ENCODE assay signal across 11 cellular contexts in the genomic region with DNA sequence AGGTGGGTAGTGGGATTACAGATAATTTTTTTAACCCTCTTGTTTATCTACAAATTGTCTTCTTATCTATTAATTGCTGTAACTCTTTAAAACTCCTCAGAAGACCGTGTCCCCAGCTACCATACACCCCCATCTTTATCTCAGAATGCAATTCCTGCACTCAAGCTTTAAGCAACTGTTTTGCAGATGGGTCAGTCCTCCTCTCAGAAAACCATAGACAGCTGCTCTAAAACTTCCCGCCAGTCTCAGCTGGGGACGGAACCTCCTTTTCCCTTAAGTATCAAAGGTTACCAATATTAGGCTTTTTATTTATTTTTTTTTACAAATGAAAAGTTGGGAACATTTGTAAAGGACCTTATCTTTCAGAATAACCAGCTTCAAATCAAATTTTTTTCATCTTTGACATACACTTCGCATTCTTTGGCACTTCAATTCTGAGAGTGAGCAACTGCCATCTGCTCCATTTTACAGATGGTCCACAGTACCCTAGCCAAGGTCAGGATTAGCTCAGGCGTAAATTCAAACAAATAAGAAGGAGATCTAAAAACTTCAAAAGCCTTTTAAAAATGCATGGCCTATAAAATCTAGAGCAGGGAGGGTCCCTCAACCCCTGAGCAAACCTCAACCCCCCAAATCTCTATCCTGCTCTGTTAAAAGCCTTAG. TPM values are rescaled to one million over a fixed set of nuclear protein-coding genes. Genes with fewer than 3 reads are reported as not detected.
A peak's percentile ranks its signal among the peaks of the same experiment; 100 is the strongest.
DNase-seq lines count a peak whose midpoint lies in the region; ATAC-seq, FAIRE-seq and TF ChIP-seq lines count a peak whose summit lies in the region.
"Had no signal": no experiment of that assay in that cellular context is flagged by ENCODE, and none has a peak within 500 bp of the region (broad histone marks: within the 10 kb centered on the region; RNA-seq: fewer than 3 reads in every experiment).

No MANE protein-coding gene starts in this region.

- TF ChIP-seq EP300 in GM12878 (IDR thresholded peaks at IDR 0.05; ENCODE audit: borderline replicate concordance in 1 of 2, control insufficient read depth in 1 of 2, low read depth in 2 of 2, low read length in 2 of 2) = no peak

- H3K9me3 Mint-ChIP-seq in activated T-cell treated with anti-CD3 and anti-CD28 coated beads, Interleukin-2, amount 50 U/mL, for 4 hours = no peaks in the 10 kb centered on the region

- SMC1A ChIA-PET in GM12878 (lab: Charles Lee; ENCODE audit: uncharacterized antibody, unreplicated experiment) = interaction anchor here (1.2 to 4.6 kb wide), 11 partner anchors 9 to 171 kb away, joined by 3 to 37 read pairs (median 4); a partner anchor contains a TSS

- H3K27ac ChIP-seq in GM12878 (ENCODE audit: control insufficient read depth, insufficient read depth) (0 out of 2 replicates have a peak overlapping the region, but pooled peaks have one; percentile 64), thyroid gland (no peak overlapping the region)

- H3K27me3 Mint-ChIP-seq in activated T-cell treated with anti-CD3 and anti-CD28 coated beads, Interleukin-2, amount 50 U/mL, for 4 hours (ENCODE audit: low read depth) = peaks cover 65% of the 10 kb centered on the region

- 96% methylated on average over 5 of the region's 5 CpGs for WGBS in GM12878 (ENCODE audit: insufficient coverage, insufficient replicate concordance, low lambda C conversion rate, missing lambda C conversion rate)
- WGBS in thyroid gland, 2 donors = 68 to 70% methylated on average over 5 of the region's 5 CpGs

- BruUV-seq in GM12878 (replicated peaks; lab: Mats Ljungman, UMichigan) = TSS peak; percentile 67

- CTCF ChIA-PET in GM12878 (lab: Yijun Ruan, JAX) = interaction anchor here (0.6 to 3.4 kb wide), 12 partner anchors 10 to 1020 kb away, joined by 3 to 26 read pairs (median 3); a partner anchor contains a TSS

- H3K36me3 ChIP-seq in GM12878 (ENCODE audit: control insufficient read depth in 2 of 2, insufficient read depth in 2 of 2, low read length in 1 of 2) (no peaks in the 10 kb centered on the region), thyroid gland (no peaks in the 10 kb centered on the region)
- H3K36me3 ChIP-seq: BE2C had no signal

- peak overlapping the region; percentile 73 for H3K9ac ChIP-seq in GM12878 (ENCODE audit: control insufficient read depth, insufficient read depth, low read length)

- RAD21 ChIA-PET in GM12878 (lab: Charles Lee; ENCODE audit: unreplicated experiment) = interaction anchor here (0.8 to 2.7 kb wide), 6 partner anchors 15 to 212 kb away, joined by 3 to 12 read pairs (median 5); a partner anchor contains a TSS

- POLR2A ChIA-PET in GM12878 (lab: Charles Lee) = interaction anchor here (0.6 to 3.3 kb wide), 7 partner anchors 8 to 176 kb away, joined by 3 to 18 read pairs (median 5); a partner anchor contains a TSS

- H3K4me3 ChIP-seq in GM12878 (peak overlapping the region; percentile 78), thyroid gland (replicated peaks in 1 of 3) (peak overlapping the region in 2 of 3 donors; percentile 63 to 85)

- in situ Hi-C loops in GM12878 (cut with MboI) = no loop called here

- peaks cover 7% of the 10 kb centered on the region for H3K79me2 ChIP-seq in GM12878 (ENCODE audit: control insufficient read depth, insufficient read depth, low read length)

- no peaks in the 10 kb centered on the region for H3K27me3 ChIP-seq in GM12878 (replicated peaks in 1 of 2; ENCODE audit: control insufficient read depth in 2 of 2, insufficient read depth in 2 of 2, low read length in 1 of 2)
- no peaks in the 10 kb centered on the region for H3K27me3 ChIP-seq in thyroid gland

- no peaks in the 10 kb centered on the region for H3K4me1 ChIP-seq in GM12878 (ENCODE audit: control insufficient read depth, insufficient read depth, low read length)
- peaks cover 0 to 8% of the 10 kb centered on the region in 2 donors for H3K4me1 ChIP-seq in thyroid gland
- H3K4me1 ChIP-seq: BE2C had no signal

- no peak for TF ChIP-seq RAD21 in GM12878 (IDR thresholded peaks at IDR 0.05; ENCODE audit: insufficient read depth, low read depth, low read length)

- no peak for DNase-seq in activated T-cell treated with anti-CD3 and anti-CD28 coated beads, Interleukin-2, amount 50 U/mL, for 4 hours
- DNase-seq in activated T-cell treated with anti-CD3 and anti-CD28 coated beads, Interleukin-2, amount 50 U/mL, for 48 hours = no peak
- no peak for DNase-seq in GM12878 (ENCODE audit: low read depth, low spot score)
- peak; percentile 36 for DNase-seq in midbrain (lab: John Stamatoyannopoulos, UW)
- no peak for DNase-seq in thyroid gland
- DNase-seq in D341Med (ENCODE audit: low spot score) = no peak
- no peak for DNase-seq in AML-193 (lab: John Stamatoyannopoulos, UW)
- no peak for DNase-seq in NCI-H2107 (lab: John Stamatoyannopoulos, UW)
- DNase-seq: activated CD8-positive, alpha-beta memory T cell treated with anti-CD3 and anti-CD28 coated beads, Interleukin-2, amount 50 U/mL, for 4 hours; NCI-H1417 treated with DMSO at 0.1 percent for 48 hours had no signal

- H3K4me1 Mint-ChIP-seq in activated T-cell treated with anti-CD3 and anti-CD28 coated beads, Interleukin-2, amount 50 U/mL, for 4 hours (ENCODE audit: low read depth) = peaks cover 21% of the 10 kb centered on the region

- H2AFZ ChIP-seq in GM12878 (ENCODE audit: control insufficient read depth, low read depth, low read length) = no peak overlapping the region

- intact Hi-C loops in GM12878 (cut with micrococcal nuclease; ENCODE audit: unreplicated experiment) (loop anchor here (5.0 kb wide), 1 partner anchor 170 kb away; no protein-coding TSS in a partner anchor), thyroid gland (cut with DNase I) (no loop called here)

- no peak for TF ChIP-seq CTCF in GM12878 (IDR thresholded peaks at IDR 0.05 in 2 of 3, conservative IDR thresholded peaks at IDR 0.05 in 1 of 3; ENCODE audit: control insufficient read depth in 2 of 3, extremely low read depth in 1 of 3, insufficient read depth in 1 of 3, low read depth in 3 of 3, low read length in 3 of 3)
- no peak for TF ChIP-seq CTCF in thyroid gland (IDR thresholded peaks at IDR 0.05)

- H3K36me3 Mint-ChIP-seq in activated T-cell treated with anti-CD3 and anti-CD28 coated beads, Interleukin-2, amount 50 U/mL, for 4 hours (ENCODE audit: insufficient read depth) = no peaks in the 10 kb centered on the region

- H3K9me3 ChIP-seq in GM12878 (replicated peaks; ENCODE audit: control insufficient read depth, insufficient read depth, low read length) (no peaks in the 10 kb centered on the region), thyroid gland (no peaks in the 10 kb centered on the region)

- no peak for TF ChIP-seq POLR2A in GM12878 (IDR thresholded peaks at IDR 0.05; ENCODE audit: low read depth, low read length)
- no peak for TF ChIP-seq POLR2A in thyroid gland (IDR thresholded peaks at IDR 0.05)

- H4K20me1 ChIP-seq in GM12878 (ENCODE audit: control insufficient read depth, insufficient read depth) = no peaks in the 10 kb centered on the region

- H3K4me3 Mint-ChIP-seq in activated T-cell treated with anti-CD3 and anti-CD28 coated beads, Interleukin-2, amount 50 U/mL, for 4 hours = peak overlapping the region; percentile 72

- ATAC-seq in activated T-cell treated with anti-CD3 and anti-CD28 coated beads, Interleukin-2, amount 50 U/mL, for 4 hours = no peak
- ATAC-seq in GM12878 = no peak

- peak overlapping the region; percentile 96 for H3K4me2 ChIP-seq in GM12878 (ENCODE audit: control insufficient read depth, insufficient read depth)

- FAIRE-seq in GM12878 (lab: Jason Lieb, UNC) = no peak

TF ChIP-seq in GM12878, 131 proteins besides CTCF, POLR2A, EP300 and RAD21 (continues in another document):
- no peak for TF ChIP-seq ETV6 (conservative IDR thresholded peaks at IDR 0.05 in 1 of 2, IDR thresholded peaks at IDR 0.05 in 1 of 2; ENCODE audit: borderline replicate concordance in 1 of 2, low read depth in 1 of 2)
- no peak for TF ChIP-seq RFX5 (IDR thresholded peaks at IDR 0.05; ENCODE audit: low read depth, low read length)
- TF ChIP-seq JUNB (IDR thresholded peaks at IDR 0.05) = no peak
- no peak for TF ChIP-seq GATAD2B (conservative IDR thresholded peaks at IDR 0.05; ENCODE audit: low read depth)
- TF ChIP-seq, protein P1, sequence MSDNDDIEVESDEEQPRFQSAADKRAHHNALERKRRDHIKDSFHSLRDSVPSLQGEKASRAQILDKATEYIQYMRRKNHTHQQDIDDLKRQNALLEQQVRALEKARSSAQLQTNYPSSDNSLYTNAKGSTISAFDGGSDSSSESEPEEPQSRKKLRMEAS (IDR thresholded peaks at IDR 0.05; ENCODE audit: low read depth, low read length) = no peak
- no peak for TF ChIP-seq NFIC (IDR thresholded peaks at IDR 0.05; ENCODE audit: low read depth, low read length)
- no peak for TF ChIP-seq BCL11A (IDR thresholded peaks at IDR 0.05; ENCODE audit: low read depth, low read length)
- no peak for TF ChIP-seq CHD2 (IDR thresholded peaks at IDR 0.05; ENCODE audit: borderline replicate concordance, low read depth, low read length)
- TF ChIP-seq POLR2AphosphoS2 (IDR thresholded peaks at IDR 0.05; ENCODE audit: low read depth, low read length) = no peak
- TF ChIP-seq ZNF207 (IDR thresholded peaks at IDR 0.05; ENCODE audit: borderline replicate concordance) = no peak

RNA-seq across cellular contexts. Expression of a gene that starts 1.2 kb away (rescaled TPM):
- total RNA-seq in activated T-cell treated with anti-CD3 and anti-CD28 coated beads, Interleukin-2, amount 50 U/mL, for 4 hours = 1 to 10 TPM; 1.2 to 2.7 (median 1.7) TPM
- total RNA-seq in GM12878 (2013; cell fraction: nucleolus; rRNA removed) = 72.5 and 76.6 TPM in 2 replicates
- total RNA-seq in GM12878 (2014; rRNA removed) (71.2 and 75.6 TPM in 2 replicates), GM12878 (2014; rRNA removed; fragmentation: Illumina TruSeq; extraction: Trizol) (39.2 and 41.3 TPM in 2 replicates), GM12878 (2021) (37.1 and 42.5 TPM in 2 replicates), thyroid gland (10 to 100 TPM; 20.6 to 62.3 (median 51.0) TPM)
- 36.9 TPM for polyA plus RNA-seq in GM12878 (2011; ENCODE audit: low read depth)
- polyA plus RNA-seq in GM12878 (2011; rRNA removed) (83.1 and 89.9 TPM in 2 replicates), GM12878 (2014; fragmentation: Illumina TruSeq; extraction: Trizol) (50.8 and 60.7 TPM in 2 replicates), GM12878 (2014; fragmentation: Nextera tagmentation; extraction: Ambion mirVana) (10 to 100 TPM; 11.7 to 17.6 TPM), GM12878 (2014; rRNA removed) (63.8 and 65.6 TPM in 2 replicates), GM12878 (2016; fragmentation: Nextera tagmentation; extraction: Ambion mirVana) (10 to 100 TPM; 22.8 to 23.1 TPM)
- polyA plus RNA-seq in GM12878 (2011; cell fraction: cytosol; rRNA removed) = 52.4 and 57.8 TPM in 2 replicates
- 33.5 and 44.4 TPM in 2 replicates for polyA plus RNA-seq in GM12878 (2011; cell fraction: nucleus; rRNA removed)
- 34.3 and 58.1 TPM in 2 replicates for polyA plus RNA-seq in GM12878 (2012)
- polyA minus RNA-seq in GM12878 (2011; rRNA and poly(A)+ RNA removed) = 44.1 and 51.5 TPM in 2 replicates
- 17.6 and 18.3 TPM in 2 replicates for polyA minus RNA-seq in GM12878 (2011; cell fraction: cytosol; rRNA and poly(A)+ RNA removed)
- 17.9 and 25.3 TPM in 2 replicates for polyA minus RNA-seq in GM12878 (2011; cell fraction: nucleus; rRNA and poly(A)+ RNA removed)

Comparison
In these comparisons a context has a peak if more than half of its experiments do, and no peak if none do; other contexts are left out.
1. RNA of a gene that starts 1.2 kb away (total RNA-seq): 20.6 to 62.3 TPM in thyroid gland and 37.1 to 76.6 TPM in GM12878; 1.2 to 2.7 TPM in activated T-cell treated with anti-CD3 and anti-CD28 coated beads, Interleukin-2, amount 50 U/mL, for 4 hours; every median in the first group is over 4 times any median in the second.